Comparison of ENCODE assay signal across 7 cellular contexts in the genomic region with DNA sequence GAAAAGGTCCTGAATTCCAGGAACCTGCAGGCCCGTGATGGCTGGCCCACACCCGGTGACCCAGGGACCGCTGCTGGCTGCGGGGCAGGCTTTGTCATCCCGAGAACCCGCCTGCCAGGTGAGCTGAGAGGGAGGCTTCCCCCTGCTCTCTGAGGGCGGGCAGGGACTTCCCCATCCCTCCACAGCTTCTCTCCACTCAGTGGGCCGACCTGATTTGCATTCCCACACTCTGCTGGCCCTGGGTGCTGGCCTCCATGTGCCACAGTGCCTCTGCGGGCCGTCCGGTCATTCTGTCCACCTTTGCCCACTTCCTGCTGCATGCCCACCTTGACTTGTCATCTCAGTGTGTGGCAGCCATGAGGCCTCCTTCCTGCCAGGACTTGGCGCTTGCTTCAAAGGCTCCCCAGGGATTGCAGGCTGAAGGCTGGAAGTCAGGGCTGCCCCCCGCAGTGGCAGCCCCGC. TPM values are rescaled to one million over a fixed set of nuclear protein-coding genes. Genes with fewer than 3 reads are reported as not detected.
DNase-seq lines count a peak whose midpoint lies in the region; ATAC-seq, FAIRE-seq and TF ChIP-seq lines count a peak whose summit lies in the region.

No MANE protein-coding gene starts in this region.

- peak; percentile 60 for DNase-seq in stimulated activated CD4-positive, alpha-beta T cell treated with anti-CD3 and anti-CD28 coated beads, Interleukin-15, amount 100 ng/mL, for 24 hours
- DNase-seq in HepG2 (ENCODE audit: low spot score) (no peak), HPDE6-E6E7 (ENCODE audit: extremely low spot score) (no peak), cardiac septum (ENCODE audit: low spot score) (no peak)

- no peak overlapping the region for H3K4me3 ChIP-seq in HepG2 (replicated peaks in 1 of 3; ENCODE audit: insufficient read depth in 1 of 3, low read depth in 2 of 3, low read length in 3 of 3)

- in situ Hi-C loops in HepG2 (cut with HindIII; ENCODE audit: extremely low pct_ligation_motif_present, low pct_unique_long_range_greater_than_20kb): no loop called here

- peaks cover 7% of the 10 kb centered on the region for H3K4me1 ChIP-seq in HepG2 (ENCODE audit: insufficient read depth, low read length)

- H3K4me2 ChIP-seq in HepG2 (ENCODE audit: low read depth, low read length): no peak overlapping the region

- no peak for FAIRE-seq in HepG2 (lab: Jason Lieb, UNC)

- H2AFZ ChIP-seq in HepG2 (ENCODE audit: low read length): no peak overlapping the region

- H3K27ac ChIP-seq in HepG2 (ENCODE audit: extremely low read length, insufficient read depth, low read length): no peak overlapping the region

- no peaks in the 10 kb centered on the region for H3K79me2 ChIP-seq in HepG2 (ENCODE audit: insufficient read depth, low read length)

- TF ChIP-seq EP300 in HepG2 (IDR thresholded peaks at IDR 0.05; ENCODE audit: low read depth in 2 of 2, low read length in 2 of 2) (no peak), HepG2 (CRISPR knock-in tag; IDR thresholded peaks at IDR 0.05; ENCODE audit: borderline replicate concordance) (no peak)

- no peak overlapping the region for H3K9ac ChIP-seq in HepG2 (ENCODE audit: insufficient read depth, low read depth, low read length)

- H3K9me3 ChIP-seq in HepG2 (ENCODE audit: low read length): no peaks in the 10 kb centered on the region

- CTCF ChIA-PET in HepG2 (lab: Yijun Ruan, JAX; ENCODE audit: low intra/inter-chr PET ratio, low total read pairs): no interaction called here

- ATAC-seq in GM18873 (IDR thresholded peaks at IDR 0.05; ENCODE audit: low FRiP score, unreplicated experiment): peak; percentile 86
- peak; percentile 96 for ATAC-seq in GM21576 (IDR thresholded peaks at IDR 0.05; ENCODE audit: unreplicated experiment)
- peak; percentile 95 for ATAC-seq in HG03520 (IDR thresholded peaks at IDR 0.05; ENCODE audit: unreplicated experiment)
- no peak for ATAC-seq in HepG2

- no peak for TF ChIP-seq POLR2A in HepG2 (IDR thresholded peaks at IDR 0.05; ENCODE audit: insufficient read depth in 1 of 2, low read depth in 2 of 2, low read length in 2 of 2)

- no peaks in the 10 kb centered on the region for H4K20me1 ChIP-seq in HepG2 (ENCODE audit: insufficient read depth, low read length)

- POLR2A ChIA-PET in HepG2 (lab: Yijun Ruan, JAX): no interaction called here

- 10% methylated on average over 7 of the region's 14 CpGs for WGBS in HepG2 (ENCODE audit: low lambda C conversion rate)

- no TSS peak for BruUV-seq in HepG2 (replicated peaks; lab: Mats Ljungman, UMichigan)

- peaks cover 6 to 34% of the 10 kb centered on the region in 2 experiments; a peak in 4 of 5 replicates for H3K27me3 ChIP-seq in HepG2 (ENCODE audit: control insufficient read depth in 1 of 2, insufficient read depth in 2 of 2, low read length in 2 of 2)

- no peaks in the 10 kb centered on the region for H3K36me3 ChIP-seq in HepG2 (replicated peaks in 1 of 2; ENCODE audit: control insufficient read depth in 1 of 2, insufficient read depth in 2 of 2, low read length in 2 of 2)

- intact Hi-C loops in HepG2 (cut with micrococcal nuclease; ENCODE audit: unreplicated experiment): no loop called here
- intact Hi-C loops in cardiac septum (cut with DNase I): no loop called here

- TF ChIP-seq CTCF in HepG2 (CRISPR knock-in tag; IDR thresholded peaks at IDR 0.05): no peak

- TF ChIP-seq RAD21 in HepG2 (CRISPR knock-in tag; IDR thresholded peaks at IDR 0.05): no peak

TF ChIP-seq in HepG2, 621 proteins besides CTCF, POLR2A, EP300 and RAD21:
- TF ChIP-seq GPN1 (CRISPR knock-in tag; IDR thresholded peaks at IDR 0.05; ENCODE audit: borderline replicate concordance) (no peak), RBAK (CRISPR knock-in tag; IDR thresholded peaks at IDR 0.05) (no peak), ZNF770 (CRISPR knock-in tag; IDR thresholded peaks at IDR 0.05) (no peak), MLLT10 (CRISPR knock-in tag; IDR thresholded peaks at IDR 0.05) (no peak), ZNF484 (CRISPR knock-in tag; IDR thresholded peaks at IDR 0.05; ENCODE audit: borderline replicate concordance, low read depth) (no peak), REL (CRISPR knock-in tag; conservative IDR thresholded peaks at IDR 0.05) (no peak), ZSCAN20 (CRISPR knock-in tag; IDR thresholded peaks at IDR 0.05; ENCODE audit: borderline replicate concordance) (no peak), ZNF83 (CRISPR knock-in tag; IDR thresholded peaks at IDR 0.05; ENCODE audit: borderline replicate concordance) (no peak), KLF11 (CRISPR knock-in tag; IDR thresholded peaks at IDR 0.05) (no peak), TEAD2 (CRISPR knock-in tag; IDR thresholded peaks at IDR 0.05) (no peak), SKI (IDR thresholded peaks at IDR 0.05; ENCODE audit: partially characterized antibody) (no peak), ATF1 (CRISPR knock-in tag; IDR thresholded peaks at IDR 0.05) (no peak), SP4 (CRISPR knock-in tag; IDR thresholded peaks at IDR 0.05) (no peak)

RNA-seq across cellular contexts. Expression of gene PALD1, which starts 35.3 kb away (rescaled TPM):
- total RNA-seq in HepG2 (2016; rRNA removed; fragmentation: Illumina TruSeq; extraction: Trizol) (0.06 and 0.07 TPM in 2 replicates), cardiac septum (5.3 TPM)
- total RNA-seq in HepG2 (2016; cell fraction: cytosol; rRNA removed; fragmentation: Illumina TruSeq; extraction: Trizol; ENCODE audit: low read depth): not detected in 2 replicates
- total RNA-seq in HepG2 (2016; cell fraction: insoluble cytoplasmic fraction; rRNA removed; fragmentation: Illumina TruSeq; extraction: Trizol): 0.04 TPM in 1 of 2 replicates, not detected in the other
- total RNA-seq in HepG2 (2016; cell fraction: membrane; rRNA removed; fragmentation: Illumina TruSeq; extraction: Trizol): 0.03 TPM in 2 replicates
- total RNA-seq in HepG2 (2016; cell fraction: nucleus; rRNA removed; fragmentation: Illumina TruSeq; extraction: Trizol): not detected in 2 replicates
- 0.08 and 0.09 TPM in 2 replicates for polyA plus RNA-seq in HepG2 (2011; rRNA removed)
- polyA plus RNA-seq in HepG2 (2011; cell fraction: cytosol; rRNA removed): 0.08 TPM in 2 replicates
- polyA plus RNA-seq in HepG2 (2011; cell fraction: nucleus; rRNA removed): 0.43 and 0.50 TPM in 2 replicates
- 0.11 TPM in 1 of 2 replicates, not detected in the other for polyA plus RNA-seq in HepG2 (2012)
- not detected in 2 replicates for polyA plus RNA-seq in HepG2 (2016; cell fraction: cytosol; fragmentation: Illumina TruSeq; extraction: Trizol; ENCODE audit: low read depth)
- polyA plus RNA-seq in HepG2 (2016; cell fraction: insoluble cytoplasmic fraction; fragmentation: Illumina TruSeq; extraction: Trizol; ENCODE audit: low read depth): not detected in 2 replicates
- polyA plus RNA-seq in HepG2 (2016; cell fraction: membrane; fragmentation: Illumina TruSeq; extraction: Trizol; ENCODE audit: low read depth): not detected in 2 replicates
- not detected in 2 replicates for polyA plus RNA-seq in HepG2 (2016; cell fraction: nucleus; fragmentation: Illumina TruSeq; extraction: Trizol; ENCODE audit: insufficient read depth, low read depth)
- 0.05 and 0.52 TPM in 2 replicates for polyA minus RNA-seq in HepG2 (2011; rRNA and poly(A)+ RNA removed; ENCODE audit: low replicate concordance)
- polyA minus RNA-seq in HepG2 (2011; cell fraction: cytosol; rRNA and poly(A)+ RNA removed): not detected in 2 replicates
- polyA minus RNA-seq in HepG2 (2011; cell fraction: nucleus; rRNA and poly(A)+ RNA removed): 0.12 TPM in 1 of 2 replicates, not detected in the other
